ENCODE assay signal across 10 cellular contexts in the genomic region with DNA sequence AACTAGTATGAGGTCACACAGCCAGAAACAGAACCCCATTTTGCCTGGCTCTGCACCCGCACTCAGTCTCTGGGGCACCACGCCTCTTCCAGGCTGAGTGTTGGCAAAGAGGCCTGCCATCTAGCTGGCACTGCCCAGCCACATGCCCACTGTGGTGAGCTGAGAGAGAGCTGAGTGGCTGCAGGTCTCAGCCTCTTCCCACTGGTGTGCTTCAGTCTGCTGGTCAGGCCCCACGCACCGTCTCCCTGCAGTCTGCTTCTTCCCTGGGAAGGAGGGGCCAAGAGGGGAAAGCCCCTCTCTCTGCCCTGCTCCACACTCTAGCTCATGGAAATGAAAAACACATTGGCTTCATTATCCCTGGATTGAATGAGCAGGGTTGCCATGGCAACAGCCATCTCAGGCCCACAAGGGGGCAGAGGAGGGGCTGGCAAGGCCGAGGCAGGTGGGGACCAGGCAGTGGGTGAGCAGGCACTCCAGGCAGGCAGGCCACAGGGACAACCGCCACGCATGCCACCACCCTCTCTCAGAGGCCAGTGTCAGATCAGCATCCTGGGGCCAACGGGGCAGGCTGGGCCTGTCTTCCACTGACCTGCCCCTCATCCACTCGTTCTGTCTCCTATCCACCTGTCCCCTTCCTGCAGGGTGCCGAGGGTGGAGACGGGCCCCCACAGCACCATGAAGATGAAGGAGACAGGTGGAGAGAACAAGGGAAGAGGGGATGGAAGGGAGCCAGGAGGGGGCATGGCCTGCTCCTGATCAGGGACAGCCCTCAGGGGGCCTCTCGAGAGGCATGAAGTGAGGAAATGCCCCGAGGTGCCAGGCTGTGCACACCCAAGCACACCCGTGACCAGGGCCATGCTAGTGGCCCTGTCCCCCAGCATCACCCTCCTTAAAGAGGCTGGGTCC.
DNase-seq lines count a peak whose midpoint lies in the region; ATAC-seq, FAIRE-seq and TF ChIP-seq lines count a peak whose summit lies in the region.
"Had no signal": no experiment of that assay in that cellular context is flagged by ENCODE, and none has a peak within 500 bp of the region (broad histone marks: within the 10 kb centered on the region; RNA-seq: fewer than 3 reads in every experiment).

No MANE protein-coding gene starts in this region.

- ATAC-seq in GM21367 (IDR thresholded peaks at IDR 0.05; ENCODE audit: unreplicated experiment): no peak

- H3K4me1 ChIP-seq in testis: peaks cover 74% of the 10 kb centered on the region

- DNase-seq in DMS 273 (lab: John Stamatoyannopoulos, UW; ENCODE audit: unreplicated experiment): peak; percentile 60
- DNase-seq in DMS 273 treated with DMSO at 0.1 percent for 48 hours (lab: John Stamatoyannopoulos, UW): no peak
- DNase-seq in RCC 7860 (ENCODE audit: low spot score): peak; percentile 44
- peak; percentile 34 for DNase-seq in globus pallidus (ENCODE audit: low spot score)
- peak in 8 of 49 donors; percentile 28 to 59 (median 50) for DNase-seq in substantia nigra (lab: John Stamatoyannopoulos, UW)
- no peak for DNase-seq in testis
- DNase-seq in activated CD8-positive, alpha-beta memory T cell treated with anti-CD3 and anti-CD28 coated beads, Interleukin-2, amount 50 U/mL, for 4 hours: no peak

- H3K36me3 ChIP-seq in testis (ENCODE audit: low read depth, missing control alignments): no peaks in the 10 kb centered on the region

- FAIRE-seq in RCC 7860 (lab: Jason Lieb, UNC): no peak
- FAIRE-seq: TTC549 had no signal

- intact Hi-C loops in testis (cut with DNase I; ENCODE audit: low total_unique reads): no loop called here

- TF ChIP-seq POLR2A in testis (IDR thresholded peaks at IDR 0.05): no peak

- H3K27ac ChIP-seq in substantia nigra (ENCODE audit: low read depth, low read length, poor library complexity, severe bottlenecking): peak overlapping the region; percentile 1
- H3K27ac ChIP-seq in testis: no peak overlapping the region
- H3K27ac ChIP-seq: 22Rv1 had no signal

- no peaks in the 10 kb centered on the region for H3K9me3 ChIP-seq in testis

- H3K27me3 ChIP-seq in testis: no peaks in the 10 kb centered on the region

- no peak for TF ChIP-seq CTCF in testis (IDR thresholded peaks at IDR 0.05)

- H3K4me3 ChIP-seq in testis: no peak overlapping the region

- WGBS in testis, 2 donors: 74% methylated on average over 8 to 14 of the region's 14 CpGs

Comparison
In these comparisons a context has a peak if more than half of its experiments do, and no peak if none do; other contexts are left out.
1. DNase-seq: peak in DMS 273 (single experiment), RCC 7860 (single experiment) and globus pallidus (single experiment); none in DMS 273 treated with DMSO at 0.1 percent for 48 hours (single experiment), testis (single experiment) and activated CD8-positive, alpha-beta memory T cell treated with anti-CD3 and anti-CD28 coated beads, Interleukin-2, amount 50 U/mL, for 4 hours (single experiment).